In the genomic region with DNA sequence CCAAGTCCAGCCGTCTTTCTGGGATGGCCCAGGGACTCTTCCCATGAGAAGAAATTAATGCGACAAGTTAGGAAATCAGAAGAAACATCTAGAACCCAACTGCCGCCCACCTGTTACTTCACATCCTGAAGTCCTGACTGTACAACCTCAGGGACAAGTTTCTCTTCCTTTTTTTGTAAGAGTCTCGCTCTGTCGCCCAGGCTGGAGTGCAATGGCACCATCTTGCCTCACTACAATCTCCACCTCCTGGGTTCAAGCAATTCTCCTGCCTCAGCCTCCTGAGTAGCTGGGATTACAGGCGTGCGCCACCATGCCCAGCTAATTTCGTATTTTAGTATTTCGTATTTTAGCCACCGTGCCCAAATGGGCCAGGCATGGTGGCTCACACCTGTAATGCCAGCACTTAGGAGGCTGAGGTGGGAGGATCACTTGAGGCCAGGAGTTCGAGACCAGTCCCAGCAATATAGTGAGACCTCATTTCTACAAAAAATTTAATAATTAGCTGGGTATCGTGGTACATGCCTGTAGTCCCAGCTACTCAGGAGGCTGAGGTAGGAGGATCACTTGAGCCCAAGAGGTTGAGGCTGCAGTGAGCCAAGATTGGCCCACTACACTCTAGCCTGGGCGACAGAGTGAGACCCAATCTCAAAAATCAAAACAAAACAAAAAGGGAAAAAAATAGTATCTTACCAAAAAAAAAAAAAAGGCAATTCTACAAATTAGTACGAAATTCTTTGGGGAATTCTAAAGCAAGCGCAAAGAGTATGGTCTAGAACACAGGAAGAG, we compare ENCODE assay signal across 9 cellular contexts.
A peak's percentile ranks its signal among the peaks of the same experiment; 100 is the strongest.
DNase-seq lines count a peak whose midpoint lies in the region; ATAC-seq and TF ChIP-seq lines count a peak whose summit lies in the region.
"Had no signal": no experiment of that assay in that cellular context is flagged by ENCODE, and none has a peak within 500 bp of the region (broad histone marks: within the 10 kb centered on the region; RNA-seq: fewer than 3 reads in every experiment).

No MANE protein-coding gene starts in this region.

- H3K4me1 Mint-ChIP-seq in effector memory CD8-positive, alpha-beta T cell (ENCODE audit: low read depth in 2 of 2) = peaks cover 5 to 6% of the 10 kb centered on the region in 2 donors

- H3K9me3 Mint-ChIP-seq in effector memory CD8-positive, alpha-beta T cell = no peaks in the 10 kb centered on the region

- peaks cover 21% of the 10 kb centered on the region for H3K36me3 Mint-ChIP-seq in effector memory CD8-positive, alpha-beta T cell (ENCODE audit: insufficient read depth)

- peak overlapping the region; percentile 82 to 83 for H3K27ac Mint-ChIP-seq in effector memory CD8-positive, alpha-beta T cell
- H3K27ac Mint-ChIP-seq: progenitor cell of endocrine pancreas had no signal

- ATAC-seq in GM21381 (IDR thresholded peaks at IDR 0.05; ENCODE audit: unreplicated experiment) = peak; percentile 12
- ATAC-seq in HG03439 (IDR thresholded peaks at IDR 0.05; ENCODE audit: unreplicated experiment) = peak; percentile 18
- no peak for ATAC-seq in effector memory CD8-positive, alpha-beta T cell (replicated peaks)

- no peak for TF ChIP-seq CTCF in GM13977 (IDR thresholded peaks at IDR 0.05; ENCODE audit: extremely low read depth, insufficient read depth, missing control alignments)

- in situ Hi-C loops in GM13977 (cut with MboI; ENCODE audit: low pct_unique_long_range_greater_than_20kb, low sequenced_read_pairs, unreplicated experiment) = no loop called here

- DNase-seq in GM13977 (ENCODE audit: low spot score) = peak; percentile 37
- no peak for DNase-seq in effector memory CD8-positive, alpha-beta T cell
- no peak for DNase-seq in NCI-H1417 (lab: John Stamatoyannopoulos, UW)
- no peak for DNase-seq in stimulated activated CD4-positive, alpha-beta T cell treated with anti-CD3 and anti-CD28 coated beads, Interleukin-12 subunit alpha, Interleukin-12 subunit beta, amount 100 ng/mL, for 4 hours
- DNase-seq in stimulated activated CD4-positive, alpha-beta T cell treated with anti-CD3 and anti-CD28 coated beads, Interleukin-4, amount 100 ng/mL, for 4 hours = no peak
- DNase-seq in COLO829 (ENCODE audit: low spot score) = no peak

- peak overlapping the region in 1 of 2 donors; percentile 25 for H3K4me3 Mint-ChIP-seq in effector memory CD8-positive, alpha-beta T cell

- no peaks in the 10 kb centered on the region for H3K27me3 Mint-ChIP-seq in effector memory CD8-positive, alpha-beta T cell
- H3K27me3 Mint-ChIP-seq: progenitor cell of endocrine pancreas had no signal
